ENCODE assay signal across 29 cellular contexts in the genomic region with DNA sequence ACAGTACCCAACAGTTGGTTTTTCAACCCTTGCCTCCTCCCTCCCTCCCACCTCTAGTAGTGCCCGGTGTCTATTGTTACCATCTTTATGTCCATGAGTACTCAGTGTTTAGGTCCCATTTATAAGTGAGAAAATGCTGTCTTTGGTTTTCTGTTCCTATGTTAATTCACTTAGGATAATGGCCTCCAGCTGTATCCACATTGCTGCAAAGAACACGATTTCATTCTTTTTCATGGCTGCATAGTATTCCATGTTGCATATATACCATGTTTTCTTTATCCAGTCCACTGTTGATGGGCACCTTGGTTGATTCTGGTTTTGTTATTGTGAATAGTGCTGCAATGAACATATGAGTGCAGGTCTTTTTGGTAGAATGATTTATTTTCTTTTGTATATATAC.
"Had no signal": no experiment of that assay in that cellular context is flagged by ENCODE, and none has a peak within 500 bp of the region (broad histone marks: within the 10 kb centered on the region; RNA-seq: fewer than 3 reads in every experiment).

No MANE protein-coding gene starts in this region.

- FAIRE-seq: urothelium cell line had no signal

- H3K27ac Mint-ChIP-seq: stimulated activated effector memory CD8-positive, alpha-beta T cell treated with anti-CD3 and anti-CD28 coated beads, Interleukin-12 subunit alpha, Interleukin-12 subunit beta, amount 100 ng/mL, for 72 hours; stimulated activated memory B cell treated with anti-CD40 and anti-IgM and Interleukin-4, amounts not matched to agents 10 μg/mL and 1 μg/mL and 100 μg/mL, for 72 hours; stimulated activated naive B cell treated with anti-CD40 and anti-IgM and Interleukin-4, amounts not matched to agents 10 μg/mL and 1 μg/mL and 100 μg/mL, for 72 hours; stimulated activated naive CD8-positive, alpha-beta T cell treated with anti-CD3 and anti-CD28 coated beads, Interleukin-15, amount 100 ng/mL, for 72 hours; stimulated activated naive CD8-positive, alpha-beta T cell treated with anti-CD3 and anti-CD28 coated beads, Interleukin-15, Interleukin-2, amounts not matched to agents 100 ng/mL and 50 ng/mL, for 24 hours; type B pancreatic cell had no signal

- H3K9me3 ChIP-seq: stomach, suprapubic skin, testis, thoracic aorta, thyroid gland, tibial artery, tibial nerve, transverse colon, upper lobe of left lung, upper lobe of right lung, uterus, vagina had no signal

- H3K4me1 Mint-ChIP-seq: stimulated activated effector memory CD8-positive, alpha-beta T cell treated with anti-CD3 and anti-CD28 coated beads, Interleukin-12 subunit alpha, Interleukin-12 subunit beta, amount 100 ng/mL, for 72 hours; stimulated activated memory B cell treated with anti-CD40 and anti-IgM and Interleukin-4, amounts not matched to agents 10 μg/mL and 1 μg/mL and 100 μg/mL, for 72 hours; stimulated activated naive B cell treated with anti-CD40 and anti-IgM and Interleukin-4, amounts not matched to agents 10 μg/mL and 1 μg/mL and 100 μg/mL, for 72 hours; stimulated activated naive CD8-positive, alpha-beta T cell treated with anti-CD3 and anti-CD28 coated beads, Interleukin-15, amount 100 ng/mL, for 72 hours had no signal

- DNase-seq: stimulated activated CD4-positive, alpha-beta T cell treated with anti-CD3 and anti-CD28 coated beads, Interleukin-2, amount 100 ng/mL, for 48 hours; stimulated activated CD4-positive, alpha-beta T cell treated with anti-CD3 and anti-CD28 coated beads, Interleukin-4, amount 100 ng/mL, for 1 hour; stimulated activated CD4-positive, alpha-beta T cell treated with anti-CD3 and anti-CD28 coated beads, Interleukin-4, amount 100 ng/mL, for 24 hours; stimulated activated CD4-positive, alpha-beta T cell treated with anti-CD3 and anti-CD28 coated beads, Interleukin-4, amount 100 ng/mL, for 4 hours; stimulated activated CD8-positive, alpha-beta memory T cell treated with anti-CD3 and anti-CD28 coated beads, Interleukin-4, amount 100 ng/mL, for 48 hours; stimulated activated naive B cell treated with anti-CD40 and anti-IgM and Interleukin-4, amounts not matched to agents 10 μg/mL and 1 μg/mL and 100 μg/mL, for 72 hours; stimulated activated naive CD4-positive, alpha-beta T cell; stimulated activated naive CD4-positive, alpha-beta T cell treated with Interleukin-2 at 50 U/mL for 16 hours; stimulated activated naive CD8-positive, alpha-beta T cell treated with anti-CD3 and anti-CD28 coated beads, Interleukin-15, amount 100 ng/mL, for 72 hours; stimulated activated naive CD8-positive, alpha-beta T cell treated with anti-CD3 and anti-CD28 coated beads, Interleukin-15, Interleukin-2, amounts not matched to agents 100 U/mL and 50 U/mL, for 24 hours; stomach; substantia nigra; testis; thyroid gland; tibial artery; transverse colon; trophoblast cell; upper lobe of left lung; upper lobe of right lung; uterus had no signal

- H3K27me3 Mint-ChIP-seq: stimulated activated memory B cell treated with anti-CD40 and anti-IgM and Interleukin-4, amounts not matched to agents 10 μg/mL and 1 μg/mL and 100 μg/mL, for 72 hours had no signal

- H3K27me3 ChIP-seq: stomach, suprapubic skin, testis, thyroid gland, tibial artery, tibial nerve, transverse colon, upper lobe of left lung, upper lobe of right lung, uterus, vagina had no signal

- H3K27ac ChIP-seq: stomach, suprapubic skin, testis, thoracic aorta, thyroid gland, tibial artery, tibial nerve, transverse colon, upper lobe of left lung, upper lobe of right lung, uterus, vagina had no signal

- H3K4me3 Mint-ChIP-seq: stimulated activated effector memory CD8-positive, alpha-beta T cell treated with anti-CD3 and anti-CD28 coated beads, Interleukin-12 subunit alpha, Interleukin-12 subunit beta, amount 100 ng/mL, for 72 hours; stimulated activated memory B cell treated with anti-CD40 and anti-IgM and Interleukin-4, amounts not matched to agents 10 μg/mL and 1 μg/mL and 100 μg/mL, for 72 hours; stimulated activated naive B cell treated with anti-CD40 and anti-IgM and Interleukin-4, amounts not matched to agents 10 μg/mL and 1 μg/mL and 100 μg/mL, for 72 hours; stimulated activated naive CD8-positive, alpha-beta T cell treated with anti-CD3 and anti-CD28 coated beads, Interleukin-15, amount 100 ng/mL, for 72 hours; stimulated activated naive CD8-positive, alpha-beta T cell treated with anti-CD3 and anti-CD28 coated beads, Interleukin-15, Interleukin-2, amounts not matched to agents 100 ng/mL and 50 ng/mL, for 24 hours; type B pancreatic cell had no signal

- H3K36me3 ChIP-seq: stomach, suprapubic skin, thoracic aorta, thyroid gland, tibial artery, tibial nerve, transverse colon, upper lobe of left lung, upper lobe of right lung, uterus, vagina had no signal

- H3K36me3 Mint-ChIP-seq: stimulated activated effector memory CD8-positive, alpha-beta T cell treated with anti-CD3 and anti-CD28 coated beads, Interleukin-12 subunit alpha, Interleukin-12 subunit beta, amount 100 ng/mL, for 72 hours; stimulated activated memory B cell treated with anti-CD40 and anti-IgM and Interleukin-4, amounts not matched to agents 10 μg/mL and 1 μg/mL and 100 μg/mL, for 72 hours; stimulated activated naive B cell treated with anti-CD40 and anti-IgM and Interleukin-4, amounts not matched to agents 10 μg/mL and 1 μg/mL and 100 μg/mL, for 72 hours had no signal

- ATAC-seq: stimulated activated effector memory CD8-positive, alpha-beta T cell treated with anti-CD3 and anti-CD28 coated beads, Interleukin-12 subunit alpha, Interleukin-12 subunit beta, amount 100 ng/mL, for 72 hours; stimulated activated memory B cell treated with anti-CD40 and anti-IgM and Interleukin-4, amounts not matched to agents 10 μg/mL and 1 μg/mL and 100 μg/mL, for 72 hours; stimulated activated naive B cell treated with anti-CD40 and anti-IgM and Interleukin-4, amounts not matched to agents 10 μg/mL and 1 μg/mL and 100 μg/mL, for 72 hours; stimulated activated naive CD8-positive, alpha-beta T cell treated with anti-CD3 and anti-CD28 coated beads, Interleukin-15, amount 100 ng/mL, for 72 hours; stimulated activated naive CD8-positive, alpha-beta T cell treated with anti-CD3 and anti-CD28 coated beads, Interleukin-15, Interleukin-2, amounts not matched to agents 100 U/mL and 50 U/mL, for 24 hours; upper lobe of right lung had no signal

- H3K4me1 ChIP-seq: stomach, suprapubic skin, thyroid gland, tibial artery, tibial nerve, transverse colon, upper lobe of left lung, upper lobe of right lung, uterus, vagina had no signal

- H3K4me3 ChIP-seq: stomach, suprapubic skin, testis, thoracic aorta, thyroid gland, tibial artery, tibial nerve, transverse colon, upper lobe of left lung, upper lobe of right lung, uterus, vagina had no signal
